Comparison of ENCODE assay signal across 8 cellular contexts in genomic region chr7:112789453-112789823, GRCh38. TPM values are rescaled to one million over a fixed set of nuclear protein-coding genes. Genes with fewer than 3 reads are reported as not detected.
DNase-seq lines count a peak whose midpoint lies in the region; ATAC-seq lines count a peak whose summit lies in the region.

No MANE protein-coding gene starts in this region.

- peak overlapping the region; percentile 98 for H3K4me3 Mint-ChIP-seq in activated CD4-positive, alpha-beta memory T cell treated with anti-CD3 and anti-CD28 coated beads for 36 hours
- peak overlapping the region; percentile 91 to 97 for H3K4me3 Mint-ChIP-seq in stimulated activated naive CD8-positive, alpha-beta T cell treated with anti-CD3 and anti-CD28 coated beads, Interleukin-15, amount 100 ng/mL, for 72 hours

- intact Hi-C loops in activated CD4-positive, alpha-beta memory T cell treated with anti-CD3 and anti-CD28 coated beads for 36 hours (cut with micrococcal nuclease), result no loop called here

- DNase-seq in NCI-H2196 (lab: John Stamatoyannopoulos, UW; ENCODE audit: unreplicated experiment) (peak; percentile 30), NCI-H2196 treated with DMSO at 0.1 percent for 48 hours (lab: John Stamatoyannopoulos, UW; ENCODE audit: unreplicated experiment) (no peak), NCI-H1436 treated with DMSO at 0.1 percent for 48 hours (lab: John Stamatoyannopoulos, UW) (no peak)
- no peak for DNase-seq in activated CD4-positive, alpha-beta memory T cell treated with anti-CD3 and anti-CD28 coated beads for 36 hours
- no peak for DNase-seq in stimulated activated naive CD8-positive, alpha-beta T cell treated with anti-CD3 and anti-CD28 coated beads, Interleukin-15, amount 100 ng/mL, for 72 hours
- no peak for DNase-seq in stimulated activated CD8-positive, alpha-beta memory T cell treated with anti-CD3 and anti-CD28 coated beads, Interleukin-4, amount 100 ng/mL, for 48 hours

- no peak overlapping the region for H3K27ac ChIP-seq in iPS-18a (ENCODE audit: low read length)

- peaks cover 6% of the 10 kb centered on the region for H3K36me3 Mint-ChIP-seq in activated CD4-positive, alpha-beta memory T cell treated with anti-CD3 and anti-CD28 coated beads for 36 hours

- peaks cover 39% of the 10 kb centered on the region for H3K4me1 Mint-ChIP-seq in activated CD4-positive, alpha-beta memory T cell treated with anti-CD3 and anti-CD28 coated beads for 36 hours (ENCODE audit: low read depth)
- peaks cover 45% of the 10 kb centered on the region for H3K4me1 Mint-ChIP-seq in stimulated activated naive CD8-positive, alpha-beta T cell treated with anti-CD3 and anti-CD28 coated beads, Interleukin-15, amount 100 ng/mL, for 72 hours

- no peaks in the 10 kb centered on the region for H3K27me3 Mint-ChIP-seq in activated CD4-positive, alpha-beta memory T cell treated with anti-CD3 and anti-CD28 coated beads for 36 hours
- no peaks in the 10 kb centered on the region for H3K27me3 Mint-ChIP-seq in stimulated activated naive CD8-positive, alpha-beta T cell treated with anti-CD3 and anti-CD28 coated beads, Interleukin-15, amount 100 ng/mL, for 72 hours

- CTCF ChIA-PET in activated CD4-positive, alpha-beta memory T cell treated with anti-CD3 and anti-CD28 coated beads for 36 hours (lab: Charles Lee), result interaction anchor here (0.6 kb wide), 1 partner anchor 68 kb away, joined by 3 read pairs; no protein-coding TSS in a partner anchor

- POLR2A ChIA-PET in activated CD4-positive, alpha-beta memory T cell treated with anti-CD3 and anti-CD28 coated beads for 36 hours (lab: Charles Lee), result interaction anchor here (1.2 to 1.4 kb wide), 2 partner anchors 33 to 150 kb away, joined by 4 to 5 read pairs; a partner anchor contains a TSS

- no peaks in the 10 kb centered on the region for H3K36me3 ChIP-seq in iPS-18a (ENCODE audit: control insufficient read depth, low read depth, low read length)

- H3K27ac Mint-ChIP-seq in activated CD4-positive, alpha-beta memory T cell treated with anti-CD3 and anti-CD28 coated beads for 36 hours, result peak overlapping the region; percentile 85
- peak overlapping the region; percentile 96 to 98 for H3K27ac Mint-ChIP-seq in stimulated activated naive CD8-positive, alpha-beta T cell treated with anti-CD3 and anti-CD28 coated beads, Interleukin-15, amount 100 ng/mL, for 72 hours

- peak overlapping the region; percentile 91 for H3K9ac ChIP-seq in iPS-18a (ENCODE audit: low read length)

- H3K27me3 ChIP-seq in iPS-18a (ENCODE audit: control insufficient read depth, insufficient read depth, low read length), result no peaks in the 10 kb centered on the region

- no peaks in the 10 kb centered on the region for H3K4me1 ChIP-seq in iPS-18a (ENCODE audit: control insufficient read depth, low read depth, low read length)

- peak overlapping the region; percentile 95 for H3K4me3 ChIP-seq in iPS-18a (ENCODE audit: low read length)

- no peaks in the 10 kb centered on the region for H3K9me3 Mint-ChIP-seq in activated CD4-positive, alpha-beta memory T cell treated with anti-CD3 and anti-CD28 coated beads for 36 hours
- peaks cover 0 to 5% of the 10 kb centered on the region in 2 donors for H3K9me3 Mint-ChIP-seq in stimulated activated naive CD8-positive, alpha-beta T cell treated with anti-CD3 and anti-CD28 coated beads, Interleukin-15, amount 100 ng/mL, for 72 hours

- no peak for ATAC-seq in stimulated activated naive CD8-positive, alpha-beta T cell treated with anti-CD3 and anti-CD28 coated beads, Interleukin-15, amount 100 ng/mL, for 72 hours
- ATAC-seq in GM21619 (IDR thresholded peaks at IDR 0.05; ENCODE audit: unreplicated experiment), result no peak

- H3K9me3 ChIP-seq in iPS-18a (ENCODE audit: control insufficient read depth, low read depth, low read length), result no peaks in the 10 kb centered on the region

RNA-seq across cellular contexts. Expression of gene TMEM168, which starts 0.8 kb away (rescaled TPM):
- total RNA-seq in activated CD4-positive, alpha-beta memory T cell treated with anti-CD3 and anti-CD28 coated beads for 36 hours, result 10 to 100 TPM; 16.1 to 17.4 TPM
